ENCODE assay signal across 14 cellular contexts in the genomic region with DNA sequence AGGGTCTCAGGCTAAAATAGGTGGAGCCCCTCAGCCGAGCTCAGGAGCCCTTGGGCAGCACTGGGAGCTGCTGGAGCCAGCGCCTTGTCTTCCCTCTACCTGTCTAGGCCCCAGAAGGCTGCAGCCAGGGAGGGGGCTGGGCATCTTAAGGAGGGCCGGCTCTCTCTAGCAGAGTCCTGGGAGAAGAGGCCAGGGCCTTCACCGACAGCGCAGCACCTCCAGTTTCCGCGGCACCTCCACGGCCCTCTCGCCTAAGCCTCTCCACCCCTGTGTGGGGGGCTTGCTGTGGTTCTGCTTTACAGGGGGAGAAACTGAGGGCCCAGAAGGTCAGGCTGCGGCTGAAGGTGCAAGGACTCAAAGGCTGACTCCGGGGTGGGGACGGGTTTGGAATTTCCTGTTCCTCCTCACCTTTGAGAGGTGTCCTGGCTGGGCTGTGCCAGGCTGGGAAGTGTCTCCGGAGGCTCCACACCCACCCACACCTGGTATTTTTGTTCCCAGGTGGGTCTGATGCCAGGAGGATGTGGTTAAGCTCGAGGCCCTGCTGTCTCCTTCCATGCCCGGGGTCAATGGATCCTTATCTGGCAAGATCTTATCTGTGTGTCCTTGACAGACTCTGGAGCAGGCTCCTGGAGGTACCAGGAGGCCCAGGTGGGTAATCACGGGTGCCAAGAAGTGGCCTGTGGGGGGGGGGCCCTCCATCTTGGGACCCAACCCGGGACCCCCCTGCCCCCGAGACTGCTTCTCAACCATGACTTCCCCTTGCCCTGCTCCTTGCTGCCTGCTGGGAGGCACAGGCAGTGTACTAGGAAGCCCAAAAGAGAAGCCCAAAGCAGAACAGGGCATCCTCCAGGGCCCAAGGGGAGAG.
DNase-seq lines count a peak whose midpoint lies in the region; ATAC-seq, FAIRE-seq and TF ChIP-seq lines count a peak whose summit lies in the region.
"Had no signal": no experiment of that assay in that cellular context is flagged by ENCODE, and none has a peak within 500 bp of the region (broad histone marks: within the 10 kb centered on the region; RNA-seq: fewer than 3 reads in every experiment).

No MANE protein-coding gene starts in this region.

- DNase-seq in cardiac septum (ENCODE audit: low spot score) (peak; percentile 66), Right ventricle myocardium inferior (ENCODE audit: missing footprints) (no peak), coronary artery (ENCODE audit: low spot score) (peak; percentile 72), mesenteric fat pad (ENCODE audit: low spot score) (peak; percentile 87), uterus (peak in 1 of 2 donors; percentile 14), small intestine (no peak), vagina (ENCODE audit: extremely low spot score in 2 of 2) (no peak)
- DNase-seq in NK-92 treated with Interleukin-12 subunit alpha and Interleukin-12 subunit beta, amount 100 ng/mL, for 24 hours (lab: John Stamatoyannopoulos, UW) = no peak
- DNase-seq: NCI-H1436 treated with DMSO at 0.1 percent for 48 hours had no signal

- WGBS in small intestine, 3 donors = 52 to 70% (median 61%) methylated on average over 18 of the region's 18 CpGs

- FAIRE-seq in small intestine (lab: Jason Lieb, UNC) = no peak
- FAIRE-seq: GM18507 had no signal

- TF ChIP-seq CTCF in coronary artery (IDR thresholded peaks at IDR 0.05) (no peak), uterus (IDR thresholded peaks at IDR 0.05) (no peak), vagina (IDR thresholded peaks at IDR 0.05) (no peak)

- intact Hi-C loops in cardiac septum (cut with DNase I) (loop anchor here (1.0 to 10.0 kb wide), 4 partner anchors 163 to 277 kb away; a partner anchor contains a TSS), Right ventricle myocardium inferior (cut with DNase I) (no loop called here), uterus (cut with DNase I; ENCODE audit: low total_unique reads) (loop anchor here (5.0 kb wide), 1 partner anchor 278 kb away; no protein-coding TSS in a partner anchor), vagina (cut with DNase I) (loop anchor here (5.0 to 10.0 kb wide), 2 partner anchors 170 to 278 kb away; no protein-coding TSS in a partner anchor)

- no peak for ATAC-seq in Right ventricle myocardium inferior
- ATAC-seq: activated T-cell treated with anti-CD3 and anti-CD28 coated beads, Interleukin-2, amount 50 U/mL, for 4 hours; effector memory CD8-positive, alpha-beta T cell; stimulated activated naive CD8-positive, alpha-beta T cell treated with anti-CD3 and anti-CD28 coated beads, Interleukin-15, amount 100 ng/mL, for 72 hours had no signal

- H3K27me3 ChIP-seq in uterus (no peaks in the 10 kb centered on the region), small intestine (ENCODE audit: control insufficient read depth in 2 of 2, insufficient read depth in 2 of 2, low read length in 2 of 2) (no peaks in the 10 kb centered on the region), vagina (no peaks in the 10 kb centered on the region)

- H3K36me3 ChIP-seq in uterus (no peaks in the 10 kb centered on the region), small intestine (ENCODE audit: control insufficient read depth in 2 of 2, insufficient read depth in 2 of 2, low read length in 2 of 2) (no peaks in the 10 kb centered on the region), vagina (no peaks in the 10 kb centered on the region)

- peaks cover 0 to 16% of the 10 kb centered on the region in 2 donors for H3K4me1 ChIP-seq in uterus
- no peaks in the 10 kb centered on the region for H3K4me1 ChIP-seq in small intestine (ENCODE audit: control insufficient read depth in 2 of 2, insufficient read depth in 1 of 2, low read depth in 1 of 2, low read length in 1 of 2)
- peaks cover 30% of the 10 kb centered on the region for H3K4me1 ChIP-seq in vagina

- peak overlapping the region; percentile 83 to 91 for H3K27ac ChIP-seq in coronary artery
- H3K27ac ChIP-seq in uterus = peak overlapping the region; percentile 23 to 80
- no peak overlapping the region for H3K27ac ChIP-seq in small intestine (ENCODE audit: low read depth in 1 of 2, low read length in 1 of 2)
- H3K27ac ChIP-seq in vagina = no peak overlapping the region

- TF ChIP-seq POLR2A in uterus (IDR thresholded peaks at IDR 0.05) (no peak), vagina (IDR thresholded peaks at IDR 0.05) (no peak)

- H3K4me3 ChIP-seq in coronary artery (no peak overlapping the region), uterus (no peak overlapping the region), small intestine (ENCODE audit: low read depth in 1 of 2, low read length in 2 of 2) (no peak overlapping the region), vagina (no peak overlapping the region)
- H3K4me3 ChIP-seq: GM23338 had no signal

- H3K9me3 ChIP-seq in uterus (no peaks in the 10 kb centered on the region), small intestine (ENCODE audit: control insufficient read depth, low read depth) (no peaks in the 10 kb centered on the region), vagina (no peaks in the 10 kb centered on the region)

Comparison
In these comparisons a context has a peak if more than half of its experiments do, and no peak if none do; other contexts are left out.
1. DNase-seq: peak in cardiac septum (single experiment), coronary artery (single experiment) and mesenteric fat pad (single experiment); none in Right ventricle myocardium inferior (single experiment), small intestine (single experiment), NK-92 treated with Interleukin-12 subunit alpha and Interleukin-12 subunit beta, amount 100 ng/mL, for 24 hours (single experiment) and vagina (0 of 2).
2. H3K27ac ChIP-seq: peak in coronary artery (2 of 2) and uterus (2 of 2); none in small intestine (0 of 2) and vagina (single experiment).